In genomic region chr5:138141734-138142133, GRCh38 we compare ENCODE assay signal across 18 cellular contexts. TPM values are rescaled to one million over a fixed set of nuclear protein-coding genes. Genes with fewer than 3 reads are reported as not detected.
"Had no signal": no experiment of that assay in that cellular context is flagged by ENCODE, and none has a peak within 500 bp of the region (broad histone marks: within the 10 kb centered on the region; RNA-seq: fewer than 3 reads in every experiment).

No MANE protein-coding gene starts in this region.

- H3K27me3 ChIP-seq: MG63 had no signal

- DNase-seq: IMR-90, Karpas-422, KG1, MG63, NCI-H1092, NCI-H1105 treated with DMSO at 0.1 percent for 48 hours, NCI-H1417 treated with DMSO at 0.1 percent for 48 hours, NCI-H146, NCI-H1694 treated with DMSO at 0.1 percent for 48 hours, NCI-H1930, NCI-H2081, NCI-H2107, NCI-H2227 treated with DMSO at 0.1 percent for 48 hours, NCI-H526, RPMI8226, SHP77 had no signal

- ATAC-seq: HepG2 had no signal

- H3K4me3 ChIP-seq: MG63 had no signal

- H3K36me3 ChIP-seq: MG63 had no signal

- FAIRE-seq: HepG2, RCC 7860 had no signal

RNA-seq across cellular contexts. Expression of gene NME5, which starts 2.5 kb away (rescaled TPM):
- polyA plus RNA-seq: HepG2 had no signal

RNA-seq across cellular contexts. Expression of gene WNT8A, which starts 57.9 kb away (rescaled TPM):
- polyA plus RNA-seq: HepG2, IMR-90 had no signal
